In the genomic region with DNA sequence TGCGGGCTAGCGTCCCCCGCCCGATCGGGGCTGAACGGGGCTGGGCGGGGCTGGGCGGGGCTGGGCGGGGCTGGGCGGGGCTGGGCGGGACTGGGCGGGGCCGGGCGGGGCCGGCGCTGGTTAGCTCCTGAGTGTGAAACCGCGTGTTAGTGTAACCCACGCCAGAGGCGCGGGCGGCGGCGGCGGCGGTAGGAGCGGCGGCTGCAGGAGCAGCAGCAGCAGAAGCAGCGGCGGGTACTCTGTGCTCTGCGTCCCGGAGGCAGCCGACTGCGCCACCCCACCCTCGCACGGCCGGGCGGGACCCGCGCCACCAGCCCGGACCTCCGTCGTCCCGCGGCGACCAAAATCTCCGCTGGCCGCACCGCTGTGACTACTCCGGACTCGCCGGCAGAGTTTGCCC, we compare ENCODE assay signal across 9 cellular contexts.
DNase-seq lines count a peak whose midpoint lies in the region; ATAC-seq and TF ChIP-seq lines count a peak whose summit lies in the region.
"Had no signal": no experiment of that assay in that cellular context is flagged by ENCODE, and none has a peak within 500 bp of the region (broad histone marks: within the 10 kb centered on the region; RNA-seq: fewer than 3 reads in every experiment).

No MANE protein-coding gene starts in this region.

- H3K4me1 ChIP-seq in heart right ventricle (no peaks in the 10 kb centered on the region), right atrium auricular region (no peaks in the 10 kb centered on the region), ascending aorta (no peaks in the 10 kb centered on the region), OCI-LY7 (ENCODE audit: insufficient read depth, low read length, poor library complexity, severe bottlenecking) (no peaks in the 10 kb centered on the region)

- DNase-seq in heart right ventricle: peak in 1 of 2 donors; percentile 9
- no peak for DNase-seq in right atrium auricular region (ENCODE audit: low spot score)
- no peak for DNase-seq in ascending aorta (ENCODE audit: low spot score in 2 of 2)
- DNase-seq in nephron progenitor cell: no peak
- DNase-seq in NCI-H1048 (lab: John Stamatoyannopoulos, UW): no peak
- no peak for DNase-seq in HuH-7 (ENCODE audit: low spot score)
- DNase-seq in middle frontal gyrus (ENCODE audit: extremely low spot score, low spot score): no peak
- DNase-seq in OCI-LY7 (ENCODE audit: low spot score): no peak
- DNase-seq: NCI-H146 had no signal

- H3K36me3 ChIP-seq in heart right ventricle (no peaks in the 10 kb centered on the region), right atrium auricular region (no peaks in the 10 kb centered on the region), ascending aorta (no peaks in the 10 kb centered on the region), OCI-LY7 (ENCODE audit: insufficient read depth, low read length) (no peaks in the 10 kb centered on the region)

- ATAC-seq in heart right ventricle: peak in 2 of 8 donors; percentile 48 to 59

- intact Hi-C loops in heart right ventricle (cut with DNase I) (no loop called here), ascending aorta (cut with DNase I) (no loop called here), OCI-LY7 (cut with micrococcal nuclease; ENCODE audit: unreplicated experiment) (no loop called here)

- POLR2A ChIA-PET in OCI-LY7 (lab: Charles Lee): no interaction called here

- TF ChIP-seq CTCF in heart right ventricle (IDR thresholded peaks at IDR 0.05) (no peak), right atrium auricular region (IDR thresholded peaks at IDR 0.05) (no peak), ascending aorta (IDR thresholded peaks at IDR 0.05) (no peak), nephron progenitor cell (IDR thresholded peaks at IDR 0.05) (no peak), OCI-LY7 (conservative IDR thresholded peaks at IDR 0.05; ENCODE audit: low read length) (no peak)

- H3K4me3 ChIP-seq in heart right ventricle: peak overlapping the region in 8 of 10 donors; percentile 10 to 35 (median 31)
- H3K4me3 ChIP-seq in right atrium auricular region: peak overlapping the region in 1 of 2 donors; percentile 36
- peak overlapping the region; percentile 16 to 24 for H3K4me3 ChIP-seq in ascending aorta
- H3K4me3 ChIP-seq in OCI-LY7 (ENCODE audit: low read depth, low read length, poor library complexity, severe bottlenecking): no peak overlapping the region

- CTCF ChIA-PET in OCI-LY7 (lab: Charles Lee; ENCODE audit: unreplicated experiment): no interaction called here

- H3K36me3 Mint-ChIP-seq in nephron progenitor cell (ENCODE audit: low read depth): peaks cover 11% of the 10 kb centered on the region

- H3K27me3 Mint-ChIP-seq in nephron progenitor cell (ENCODE audit: low read depth, poor library complexity): peaks cover 16% of the 10 kb centered on the region

- H3K4me1 Mint-ChIP-seq in nephron progenitor cell: no peaks in the 10 kb centered on the region

- H3K27ac ChIP-seq in heart right ventricle (no peak overlapping the region), right atrium auricular region (no peak overlapping the region), ascending aorta (no peak overlapping the region), OCI-LY7 (ENCODE audit: low read depth, low read length, poor library complexity, severe bottlenecking) (no peak overlapping the region)

- no peak overlapping the region for H3K4me2 ChIP-seq in OCI-LY7 (ENCODE audit: low read length)

- no peak overlapping the region for H3K27ac Mint-ChIP-seq in nephron progenitor cell

- H3K9me3 ChIP-seq in heart right ventricle: peaks cover 0 to 28% (median 0%) of the 10 kb centered on the region in 11 donors
- peaks cover 0 to 17% of the 10 kb centered on the region in 2 donors for H3K9me3 ChIP-seq in right atrium auricular region
- H3K9me3 ChIP-seq in ascending aorta: peaks cover 4 to 23% of the 10 kb centered on the region in 2 donors
- no peaks in the 10 kb centered on the region for H3K9me3 ChIP-seq in OCI-LY7 (ENCODE audit: low read length)

- H3K9me3 Mint-ChIP-seq in nephron progenitor cell: peaks cover 75% of the 10 kb centered on the region

- peak overlapping the region; percentile 47 for H3K4me3 Mint-ChIP-seq in nephron progenitor cell

- H3K27me3 ChIP-seq in heart right ventricle (peaks cover 0 to 68% (median 8%) of the 10 kb centered on the region in 7 donors), right atrium auricular region (no peaks in the 10 kb centered on the region), ascending aorta (no peaks in the 10 kb centered on the region)

- no peaks in the 10 kb centered on the region for H3K9me2 ChIP-seq in OCI-LY7 (ENCODE audit: insufficient read depth, low read length)

- no peaks in the 10 kb centered on the region for H4K20me1 ChIP-seq in OCI-LY7 (ENCODE audit: insufficient read depth, low read length)

- no peaks in the 10 kb centered on the region for H3K79me2 ChIP-seq in OCI-LY7 (ENCODE audit: insufficient read depth, low read depth, low read length)

- 0 to 1% methylated on average over 35 to 43 of the region's 52 CpGs for WGBS in heart right ventricle, 2 donors

- no TSS peak for BruUV-seq in OCI-LY7 (replicated peaks; lab: Mats Ljungman, UMichigan)

- no peak overlapping the region for H2AFZ ChIP-seq in OCI-LY7 (ENCODE audit: low read length)
